21 cellular contexts compared by ENCODE assay signal in the genomic region with DNA sequence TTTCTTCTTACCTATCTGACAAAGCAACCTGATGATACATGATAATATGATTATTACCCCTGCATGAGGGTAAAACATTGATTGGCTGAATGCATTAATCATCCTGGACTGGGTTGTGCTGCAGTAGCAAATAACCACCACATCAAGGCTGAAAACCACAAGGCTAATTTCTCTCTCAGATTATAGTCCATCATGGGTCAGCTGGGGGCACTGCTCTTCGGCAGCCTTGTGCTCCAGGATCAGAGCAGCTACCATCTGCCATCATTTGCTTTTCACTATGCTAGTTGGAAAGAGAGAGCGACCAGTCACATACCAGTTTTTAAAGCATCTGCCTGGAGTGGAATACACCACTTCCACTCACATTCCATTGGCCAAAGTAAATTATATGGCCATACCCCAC.
DNase-seq lines count a peak whose midpoint lies in the region; ATAC-seq and TF ChIP-seq lines count a peak whose summit lies in the region.
"Had no signal": no experiment of that assay in that cellular context is flagged by ENCODE, and none has a peak within 500 bp of the region (broad histone marks: within the 10 kb centered on the region; RNA-seq: fewer than 3 reads in every experiment).

No MANE protein-coding gene starts in this region.

- no peaks in the 10 kb centered on the region for H3K4me1 Mint-ChIP-seq in endodermal cell
- H3K4me1 Mint-ChIP-seq: CD4-positive, alpha-beta memory T cell had no signal

- no peak overlapping the region for H3K4me3 ChIP-seq in endodermal cell (ENCODE audit: low read length)
- H3K4me3 ChIP-seq: A549, BLaER1 had no signal

- no peak overlapping the region for H3K4me3 Mint-ChIP-seq in endodermal cell
- H3K4me3 Mint-ChIP-seq: CD4-positive, alpha-beta memory T cell; T-helper 1 cell treated with Interleukin-12 subunit alpha and Interleukin-12 subunit beta and Interleukin-4 antibody, amounts not matched to agents 30 μg/mL and 1 μg/mL, for 36 hours had no signal

- TF ChIP-seq CTCF in endodermal cell (conservative IDR thresholded peaks at IDR 0.05) = peak; percentile 33

- H3K27ac ChIP-seq in endodermal cell (ENCODE audit: low read depth, low read length) = no peak overlapping the region
- H3K27ac ChIP-seq: A549, BLaER1 had no signal

- H3K9ac ChIP-seq in endodermal cell (ENCODE audit: extremely low read depth, low read length, poor library complexity, severe bottlenecking) = no peak overlapping the region
- H3K9ac ChIP-seq: BLaER1 had no signal

- H3K27me3 ChIP-seq in endodermal cell (ENCODE audit: control insufficient read depth, insufficient read depth, low read length, poor library complexity, severe bottlenecking) = no peaks in the 10 kb centered on the region
- H3K27me3 ChIP-seq: BLaER1 had no signal

- no peak overlapping the region for H3K27ac Mint-ChIP-seq in endodermal cell
- H3K27ac Mint-ChIP-seq: CD4-positive, alpha-beta memory T cell; T-helper 1 cell treated with Interleukin-12 subunit alpha and Interleukin-12 subunit beta and Interleukin-4 antibody, amounts not matched to agents 30 μg/mL and 1 μg/mL, for 36 hours had no signal

- peaks cover 7% of the 10 kb centered on the region for H3K27me3 Mint-ChIP-seq in endodermal cell (ENCODE audit: insufficient read depth)
- H3K27me3 Mint-ChIP-seq: CD4-positive, alpha-beta memory T cell had no signal

- H3K9me3 ChIP-seq in endodermal cell (ENCODE audit: control insufficient read depth, low read length) = no peaks in the 10 kb centered on the region
- H3K9me3 ChIP-seq: A549, BLaER1 had no signal

- no peaks in the 10 kb centered on the region for H3K4me1 ChIP-seq in endodermal cell (ENCODE audit: control insufficient read depth, insufficient read depth, low read length)
- H3K4me1 ChIP-seq: A549, BLaER1 had no signal

- WGBS in endodermal cell (ENCODE audit: insufficient coverage in 1 of 2, insufficient read length in 1 of 2), 2 experiments = 88 to 89% methylated on average over 1 to 2 of the region's 2 CpGs

- H3K9me3 Mint-ChIP-seq in endodermal cell = no peaks in the 10 kb centered on the region
- H3K9me3 Mint-ChIP-seq: T-helper 1 cell treated with Interleukin-12 subunit alpha and Interleukin-12 subunit beta and Interleukin-4 antibody, amounts not matched to agents 30 μg/mL and 1 μg/mL, for 36 hours had no signal

- no peaks in the 10 kb centered on the region for H3K36me3 Mint-ChIP-seq in endodermal cell (ENCODE audit: low read depth)
- H3K36me3 Mint-ChIP-seq: CD4-positive, alpha-beta memory T cell had no signal

- ATAC-seq in GM19328 (IDR thresholded peaks at IDR 0.05; ENCODE audit: unreplicated experiment) = no peak
- ATAC-seq: A549, HCT116, PC-3 had no signal

- no peaks in the 10 kb centered on the region for H3K36me3 ChIP-seq in endodermal cell (ENCODE audit: control insufficient read depth, insufficient read depth, low read length)
- H3K36me3 ChIP-seq: BLaER1 had no signal

- DNase-seq in DMS 273 (lab: John Stamatoyannopoulos, UW; ENCODE audit: unreplicated experiment) = peak; percentile 57
- peak; percentile 51 for DNase-seq in NCI-H146 (lab: John Stamatoyannopoulos, UW)
- peak; percentile 84 for DNase-seq in NCI-H82 treated with DMSO at 0.1 percent for 48 hours (lab: John Stamatoyannopoulos, UW; ENCODE audit: unreplicated experiment)
- DNase-seq in endodermal cell = no peak
- DNase-seq in NCI-H2081 (lab: John Stamatoyannopoulos, UW) = no peak
- DNase-seq in activated T-cell treated with anti-CD3 and anti-CD28 coated beads, Interleukin-2, amount 50 U/mL, for 48 hours = no peak
- no peak for DNase-seq in NCI-H187 treated with DMSO at 0.1 percent for 48 hours (lab: John Stamatoyannopoulos, UW)
- DNase-seq: CD4-positive, alpha-beta memory T cell; DMS79 treated with DMSO at 0.1 percent for 48 hours; GOT3; Kasumi-1; NCI-H1092 treated with DMSO at 0.1 percent for 48 hours; NCI-H2107; NCI-H446; NCI-H774; PC-3 had no signal

Comparison
In these comparisons a context has a peak if more than half of its experiments do, and no peak if none do; other contexts are left out.
1. DNase-seq: peak in DMS 273 (single experiment), NCI-H146 (single experiment) and NCI-H82 treated with DMSO at 0.1 percent for 48 hours (single experiment); none in endodermal cell (single experiment), NCI-H2081 (0 of 2), activated T-cell treated with anti-CD3 and anti-CD28 coated beads, Interleukin-2, amount 50 U/mL, for 48 hours (0 of 2) and NCI-H187 treated with DMSO at 0.1 percent for 48 hours (single experiment).